ENCODE assay signal across 10 cellular contexts in the genomic region with DNA sequence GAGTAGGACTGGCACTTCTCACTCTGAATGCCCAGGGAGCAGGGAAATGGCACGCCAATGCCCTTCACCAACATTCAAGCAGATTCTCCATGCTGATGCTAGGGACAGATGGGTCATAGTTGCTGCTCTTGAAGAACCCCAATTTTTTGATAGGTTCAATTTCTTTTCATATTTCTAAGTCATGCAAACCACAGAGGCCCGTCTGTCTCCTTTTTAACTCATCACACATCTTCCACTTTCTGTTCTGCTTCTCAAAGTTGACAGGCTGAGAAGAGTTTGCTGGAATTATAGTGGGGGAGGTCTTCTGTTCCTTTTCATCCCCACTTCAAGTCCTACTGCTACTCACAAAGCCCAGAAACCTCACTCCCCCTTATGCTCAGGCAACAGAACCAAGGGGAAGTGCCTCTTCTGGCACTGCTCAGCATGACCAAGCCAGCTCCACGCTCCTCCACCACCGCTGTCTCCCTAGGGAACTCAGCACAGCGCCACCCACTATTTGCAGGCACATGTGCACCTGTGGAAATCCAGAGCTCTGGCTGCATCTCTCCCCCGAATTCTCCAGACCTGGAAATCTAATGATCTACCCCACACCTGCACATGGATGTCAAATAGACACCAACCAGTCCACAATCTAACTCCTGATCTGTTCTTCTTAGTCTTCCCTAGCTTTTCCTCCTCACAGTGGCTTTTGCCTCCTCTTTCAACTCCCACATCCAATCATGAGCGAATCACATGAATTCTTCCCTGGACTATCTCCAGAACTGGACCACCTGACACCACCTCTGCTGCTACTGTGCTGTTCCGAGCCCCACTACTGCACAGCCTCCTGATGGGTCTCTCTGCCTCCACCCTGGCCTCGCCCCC. TPM values are rescaled to one million over a fixed set of nuclear protein-coding genes. Genes with fewer than 3 reads are reported as not detected.
DNase-seq lines count a peak whose midpoint lies in the region; ATAC-seq and TF ChIP-seq lines count a peak whose summit lies in the region.
"Had no signal": no experiment of that assay in that cellular context is flagged by ENCODE, and none has a peak within 500 bp of the region (broad histone marks: within the 10 kb centered on the region; RNA-seq: fewer than 3 reads in every experiment).

No MANE protein-coding gene starts in this region.

- no peak overlapping the region for H3K4me3 Mint-ChIP-seq in CD8-positive, alpha-beta memory T cell
- peak overlapping the region; percentile 15 for H3K4me3 Mint-ChIP-seq in activated naive CD8-positive, alpha-beta T cell treated with anti-CD3 and anti-CD28 coated beads, Interleukin-2, amount 50 U/mL, for 24 hours

- H3K27ac Mint-ChIP-seq in CD8-positive, alpha-beta memory T cell, result peak overlapping the region in 6 of 8 donors; percentile 44 to 85 (median 65)
- H3K27ac Mint-ChIP-seq in activated naive CD8-positive, alpha-beta T cell treated with anti-CD3 and anti-CD28 coated beads, Interleukin-2, amount 50 U/mL, for 24 hours, result peak overlapping the region; percentile 64

- no peaks in the 10 kb centered on the region for H3K9me3 Mint-ChIP-seq in CD8-positive, alpha-beta memory T cell
- H3K9me3 Mint-ChIP-seq in activated naive CD8-positive, alpha-beta T cell treated with anti-CD3 and anti-CD28 coated beads, Interleukin-2, amount 50 U/mL, for 24 hours, result no peaks in the 10 kb centered on the region

- no peak for DNase-seq in CD8-positive, alpha-beta memory T cell
- no peak for DNase-seq in activated naive CD8-positive, alpha-beta T cell treated with anti-CD3 and anti-CD28 coated beads, Interleukin-2, amount 50 U/mL, for 24 hours
- DNase-seq in OCI-M2 (lab: John Stamatoyannopoulos, UW; ENCODE audit: unreplicated experiment), result no peak
- DNase-seq in DMS153 (lab: John Stamatoyannopoulos, UW), result no peak
- no peak for DNase-seq in SK-N-SH
- DNase-seq in NCI-H1930 (lab: John Stamatoyannopoulos, UW), result no peak
- DNase-seq: right cardiac atrium had no signal

- H3K36me3 Mint-ChIP-seq in CD8-positive, alpha-beta memory T cell, result peaks cover 22 to 95% (median 46%) of the 10 kb centered on the region in 3 donors
- H3K36me3 Mint-ChIP-seq in activated naive CD8-positive, alpha-beta T cell treated with anti-CD3 and anti-CD28 coated beads, Interleukin-2, amount 50 U/mL, for 24 hours (ENCODE audit: low read depth), result peaks cover 85% of the 10 kb centered on the region

- CTCF ChIA-PET in CD8-positive, alpha-beta memory T cell (lab: Charles Lee), result no interaction called here
- CTCF ChIA-PET in SK-N-SH (lab: Yijun Ruan, JAX), result interaction anchor here (1.1 kb wide), 1 partner anchor 13 kb away, joined by 3 read pairs; no protein-coding TSS in a partner anchor

- no peaks in the 10 kb centered on the region for H3K27me3 Mint-ChIP-seq in CD8-positive, alpha-beta memory T cell
- no peaks in the 10 kb centered on the region for H3K27me3 Mint-ChIP-seq in activated naive CD8-positive, alpha-beta T cell treated with anti-CD3 and anti-CD28 coated beads, Interleukin-2, amount 50 U/mL, for 24 hours

- no peaks in the 10 kb centered on the region for H3K9me2 ChIP-seq in SK-N-SH

- H3K36me3 ChIP-seq in CD8-positive, alpha-beta memory T cell (ENCODE audit: insufficient read depth, low read length), result peaks cover 52% of the 10 kb centered on the region
- peaks cover 23 to 74% of the 10 kb centered on the region in 2 experiments for H3K36me3 ChIP-seq in SK-N-SH (replicated peaks in 1 of 2; ENCODE audit: control insufficient read depth in 1 of 2, insufficient read depth in 2 of 2, low read length in 1 of 2)

- no peaks in the 10 kb centered on the region for H3K9me3 ChIP-seq in CD8-positive, alpha-beta memory T cell (ENCODE audit: low read length)
- H3K9me3 ChIP-seq in SK-N-SH, result no peaks in the 10 kb centered on the region
- H3K9me3 ChIP-seq: Peyer's patch had no signal

- no peak overlapping the region for H2AFZ ChIP-seq in SK-N-SH (ENCODE audit: low read depth)

- H3K4me1 Mint-ChIP-seq in CD8-positive, alpha-beta memory T cell, result peaks cover 56 to 90% (median 86%) of the 10 kb centered on the region in 3 donors
- H3K4me1 Mint-ChIP-seq in activated naive CD8-positive, alpha-beta T cell treated with anti-CD3 and anti-CD28 coated beads, Interleukin-2, amount 50 U/mL, for 24 hours, result peaks cover 65% of the 10 kb centered on the region

- H3F3A ChIP-seq in SK-N-SH (replicated peaks; ENCODE audit: insufficient read depth), result no peaks in the 10 kb centered on the region

- H3K9ac ChIP-seq in SK-N-SH, result no peak overlapping the region

- peaks cover 13% of the 10 kb centered on the region; the same call in 1 of the 2 replicates for H3K79me2 ChIP-seq in SK-N-SH (ENCODE audit: insufficient read depth)

- ATAC-seq in GM19043 (IDR thresholded peaks at IDR 0.05; ENCODE audit: low read depth, unreplicated experiment) (peak; percentile 59), HG03095 (IDR thresholded peaks at IDR 0.05; ENCODE audit: unreplicated experiment) (peak; percentile 70)
- ATAC-seq in activated naive CD8-positive, alpha-beta T cell treated with anti-CD3 and anti-CD28 coated beads, Interleukin-2, amount 50 U/mL, for 24 hours, result peak; percentile 33
- ATAC-seq: right cardiac atrium had no signal

- POLR2A ChIA-PET in CD8-positive, alpha-beta memory T cell (lab: Charles Lee), result no interaction called here
- POLR2A ChIA-PET in SK-N-SH (lab: Yijun Ruan, JAX), result no interaction called here

- TF ChIP-seq CTCF in SK-N-SH (IDR thresholded peaks at IDR 0.05), result no peak

- no peak for TF ChIP-seq EP300 in SK-N-SH (IDR thresholded peaks at IDR 0.05; ENCODE audit: borderline replicate concordance in 1 of 2, low read depth in 1 of 2, low read length in 1 of 2)

- peaks cover 9% of the 10 kb centered on the region for H3K4me1 ChIP-seq in CD8-positive, alpha-beta memory T cell (ENCODE audit: insufficient read depth, low read length)
- H3K4me1 ChIP-seq in SK-N-SH (ENCODE audit: control insufficient read depth in 1 of 2, insufficient read depth in 2 of 2, low read depth in 1 of 2, low read length in 1 of 2), result no peaks in the 10 kb centered on the region; a peak in 1 of 4 replicates

- no peak overlapping the region for H3K27ac ChIP-seq in CD8-positive, alpha-beta memory T cell (ENCODE audit: low read depth, low read length)
- no peak overlapping the region for H3K27ac ChIP-seq in SK-N-SH (ENCODE audit: low read depth in 2 of 2, low read length in 1 of 2)
- H3K27ac ChIP-seq: Peyer's patch had no signal

- no peak overlapping the region for H3K4me3 ChIP-seq in CD8-positive, alpha-beta memory T cell (ENCODE audit: low read length)
- H3K4me3 ChIP-seq in SK-N-SH (ENCODE audit: low read depth in 2 of 2, low read length in 1 of 2), result no peak overlapping the region
- H3K4me3 ChIP-seq: Peyer's patch had no signal

- TF ChIP-seq RAD21 in SK-N-SH (IDR thresholded peaks at IDR 0.05; ENCODE audit: low read length), result no peak

- no peaks in the 10 kb centered on the region for H3K27me3 ChIP-seq in CD8-positive, alpha-beta memory T cell (ENCODE audit: insufficient read depth, low read length, poor library complexity, severe bottlenecking)
- H3K27me3 ChIP-seq in SK-N-SH (ENCODE audit: insufficient read depth), result no peaks in the 10 kb centered on the region
- H3K27me3 ChIP-seq: Peyer's patch had no signal

- H3K4me2 ChIP-seq in SK-N-SH, result no peak overlapping the region

- H4K20me1 ChIP-seq in SK-N-SH (ENCODE audit: insufficient read depth), result peaks cover 8% of the 10 kb centered on the region; the same call in 1 of the 2 replicates

- 96% methylated on average over 9 of the region's 9 CpGs for WGBS in SK-N-SH (ENCODE audit: low lambda C conversion rate)

TF ChIP-seq in SK-N-SH, 30 proteins besides CTCF, POLR2A, EP300 and RAD21 (continues in another document):
- TF ChIP-seq, protein P1, sequence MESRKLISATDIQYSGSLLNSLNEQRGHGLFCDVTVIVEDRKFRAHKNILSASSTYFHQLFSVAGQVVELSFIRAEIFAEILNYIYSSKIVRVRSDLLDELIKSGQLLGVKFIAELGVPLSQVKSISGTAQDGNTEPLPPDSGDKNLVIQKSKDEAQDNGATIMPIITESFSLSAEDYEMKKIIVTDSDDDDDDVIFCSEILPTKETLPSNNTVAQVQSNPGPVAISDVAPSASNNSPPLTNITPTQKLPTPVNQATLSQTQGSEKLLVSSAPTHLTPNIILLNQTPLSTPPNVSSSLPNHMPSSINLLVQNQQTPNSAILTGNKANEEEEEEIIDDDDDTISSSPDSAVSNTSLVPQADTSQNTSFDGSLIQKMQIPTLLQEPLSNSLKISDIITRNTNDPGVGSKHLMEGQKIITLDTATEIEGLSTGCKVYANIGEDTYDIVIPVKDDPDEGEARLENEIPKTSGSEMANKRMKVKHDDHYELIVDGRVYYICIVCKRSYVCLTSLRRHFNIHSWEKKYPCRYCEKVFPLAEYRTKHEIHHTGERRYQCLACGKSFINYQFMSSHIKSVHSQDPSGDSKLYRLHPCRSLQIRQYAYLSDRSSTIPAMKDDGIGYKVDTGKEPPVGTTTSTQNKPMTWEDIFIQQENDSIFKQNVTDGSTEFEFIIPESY (IDR thresholded peaks at IDR 0.05; ENCODE audit: borderline replicate concordance, low read depth), result no peak
- TF ChIP-seq CHD2 (IDR thresholded peaks at IDR 0.05; ENCODE audit: low read length, partially characterized antibody) (no peak), SMC3 (IDR thresholded peaks at IDR 0.05; ENCODE audit: low read depth, low read length) (no peak)

RNA-seq across cellular contexts. Expression of gene ZBTB24, which starts 10.7 kb away (rescaled TPM):
- total RNA-seq in CD8-positive, alpha-beta memory T cell, result 10 to 100 TPM; 19.5 to 19.9 TPM
- polyA plus RNA-seq in CD8-positive, alpha-beta memory T cell, result 7.5 TPM
- polyA plus RNA-seq in SK-N-SH (2012; rRNA removed), result 1.7 and 2.1 TPM in 2 replicates
- 1.7 and 2.0 TPM in 2 replicates for polyA plus RNA-seq in SK-N-SH (2012; cell fraction: cytosol; rRNA removed)
- 1.7 and 2.7 TPM in 2 replicates for polyA plus RNA-seq in SK-N-SH (2012; cell fraction: nucleus; rRNA removed)

RNA-seq across cellular contexts. Expression of gene MICAL1, which starts 16.8 kb away (rescaled TPM):
- 10 to 100 TPM; 33.2 to 34.7 TPM for total RNA-seq in CD8-positive, alpha-beta memory T cell
- 18.8 TPM for polyA plus RNA-seq in CD8-positive, alpha-beta memory T cell
- polyA plus RNA-seq in SK-N-SH (2012; rRNA removed), result 45.6 and 56.3 TPM in 2 replicates
- polyA plus RNA-seq in SK-N-SH (2012; cell fraction: cytosol; rRNA removed), result 11.8 and 17.2 TPM in 2 replicates
- 320 and 340 TPM in 2 replicates for polyA plus RNA-seq in SK-N-SH (2012; cell fraction: nucleus; rRNA removed)

RNA-seq across cellular contexts. Expression of gene SMPD2, which starts 31.8 kb away (rescaled TPM):
- 10 to 100 TPM; 15.1 to 15.8 TPM for total RNA-seq in CD8-positive, alpha-beta memory T cell
- polyA plus RNA-seq in CD8-positive, alpha-beta memory T cell, result 9.4 TPM
- polyA plus RNA-seq in SK-N-SH (2012; rRNA removed), result 9.7 and 11.4 TPM in 2 replicates
- polyA plus RNA-seq in SK-N-SH (2012; cell fraction: cytosol; rRNA removed), result 4.7 and 6.8 TPM in 2 replicates
- polyA plus RNA-seq in SK-N-SH (2012; cell fraction: nucleus; rRNA removed), result 33.6 and 34.6 TPM in 2 replicates

RNA-seq across cellular contexts. Expression of gene PPIL6, which starts 31.9 kb away (rescaled TPM):
- total RNA-seq in CD8-positive, alpha-beta memory T cell, result under 1 TPM in 1 of 2 experiments, not detected in 1; 0.13 TPM
- 0.46 TPM for polyA plus RNA-seq in CD8-positive, alpha-beta memory T cell
- polyA plus RNA-seq in SK-N-SH (2012; rRNA removed), result 1.1 and 1.9 TPM in 2 replicates
- polyA plus RNA-seq in SK-N-SH (2012; cell fraction: cytosol; rRNA removed), result 1.8 and 3.6 TPM in 2 replicates
- 0.26 and 0.46 TPM in 2 replicates for polyA plus RNA-seq in SK-N-SH (2012; cell fraction: nucleus; rRNA removed)
